Comparison of ENCODE assay signal across 9 cellular contexts in genomic region chr6:135270676-135271536, GRCh38.
DNase-seq lines count a peak whose midpoint lies in the region; ATAC-seq and TF ChIP-seq lines count a peak whose summit lies in the region.
"Had no signal": no experiment of that assay in that cellular context is flagged by ENCODE, and none has a peak within 500 bp of the region (broad histone marks: within the 10 kb centered on the region; RNA-seq: fewer than 3 reads in every experiment).

No MANE protein-coding gene starts in this region.

- ATAC-seq in SK-N-SH treated with all-trans-retinoic acid at 6 μM for 48 hours = no peak

- DNase-seq in NCI-H1105 treated with DMSO at 0.1 percent for 48 hours (lab: John Stamatoyannopoulos, UW) = peak; percentile 90
- DNase-seq in SW480 (ENCODE audit: low spot score) = peak; percentile 86
- DNase-seq in iPS-NIHi7 (ENCODE audit: extremely low spot score) = peak; percentile 76
- peak; percentile 55 for DNase-seq in ureter (ENCODE audit: low spot score)
- no peak for DNase-seq in putamen (ENCODE audit: low spot score)
- no peak for DNase-seq in activated effector memory CD4-positive, alpha-beta T cell treated with anti-CD3 and anti-CD28 coated beads, Interleukin-2, amount 50 U/mL, for 16 hours
- DNase-seq: activated B cell treated with CpG ODN at 0.5 μM for 24 hours; stimulated activated CD4-positive, alpha-beta T cell treated with anti-CD3 and anti-CD28 coated beads, Interleukin-15, amount 100 ng/mL, for 24 hours had no signal

TF ChIP-seq in SK-N-SH treated with all-trans-retinoic acid at 6 μM for 48 hours, 23 proteins besides CTCF, POLR2A, EP300 and RAD21:
- TF ChIP-seq TCF4 (CRISPR knock-in tag; IDR thresholded peaks at IDR 0.05; ENCODE audit: borderline replicate concordance) = no peak
- TF ChIP-seq ISL1 (CRISPR knock-in tag; IDR thresholded peaks at IDR 0.05) = no peak
- no peak for TF ChIP-seq PPARA (CRISPR knock-in tag; IDR thresholded peaks at IDR 0.05; ENCODE audit: borderline replicate concordance)
- no peak for TF ChIP-seq TSHZ2 (CRISPR knock-in tag; IDR thresholded peaks at IDR 0.05)
- no peak for TF ChIP-seq ESRRG (CRISPR knock-in tag; IDR thresholded peaks at IDR 0.05)
- TF ChIP-seq SNAI2 (CRISPR knock-in tag; IDR thresholded peaks at IDR 0.05) = no peak
- TF ChIP-seq RARB (CRISPR knock-in tag; IDR thresholded peaks at IDR 0.05) = no peak
- TF ChIP-seq ZNF8 (CRISPR knock-in tag; IDR thresholded peaks at IDR 0.05) = no peak
- TF ChIP-seq, protein P1, sequence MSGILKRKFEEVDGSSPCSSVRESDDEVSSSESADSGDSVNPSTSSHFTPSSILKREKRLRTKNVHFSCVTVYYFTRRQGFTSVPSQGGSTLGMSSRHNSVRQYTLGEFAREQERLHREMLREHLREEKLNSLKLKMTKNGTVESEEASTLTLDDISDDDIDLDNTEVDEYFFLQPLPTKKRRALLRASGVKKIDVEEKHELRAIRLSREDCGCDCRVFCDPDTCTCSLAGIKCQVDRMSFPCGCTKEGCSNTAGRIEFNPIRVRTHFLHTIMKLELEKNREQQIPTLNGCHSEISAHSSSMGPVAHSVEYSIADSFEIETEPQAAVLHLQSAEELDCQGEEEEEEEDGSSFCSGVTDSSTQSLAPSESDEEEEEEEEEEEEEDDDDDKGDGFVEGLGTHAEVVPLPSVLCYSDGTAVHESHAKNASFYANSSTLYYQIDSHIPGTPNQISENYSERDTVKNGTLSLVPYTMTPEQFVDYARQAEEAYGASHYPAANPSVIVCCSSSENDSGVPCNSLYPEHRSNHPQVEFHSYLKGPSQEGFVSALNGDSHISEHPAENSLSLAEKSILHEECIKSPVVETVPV (CRISPR knock-in tag; IDR thresholded peaks at IDR 0.05) = no peak
- no peak for TF ChIP-seq ZNF565 (CRISPR knock-in tag; conservative IDR thresholded peaks at IDR 0.05; ENCODE audit: low read depth)
- TF ChIP-seq ZFP3 (CRISPR knock-in tag; IDR thresholded peaks at IDR 0.05) = no peak

Comparison
In these comparisons a context has a peak if more than half of its experiments do, and no peak if none do; other contexts are left out.
1. DNase-seq: peak in NCI-H1105 treated with DMSO at 0.1 percent for 48 hours (single experiment), SW480 (single experiment), iPS-NIHi7 (single experiment) and ureter (single experiment); none in putamen (single experiment) and activated effector memory CD4-positive, alpha-beta T cell treated with anti-CD3 and anti-CD28 coated beads, Interleukin-2, amount 50 U/mL, for 16 hours (single experiment).